In genomic region chr11:61004841-61005240, GRCh38 we compare ENCODE assay signal across 9 cellular contexts. TPM values are rescaled to one million over a fixed set of nuclear protein-coding genes. Genes with fewer than 3 reads are reported as not detected.
DNase-seq lines count a peak whose midpoint lies in the region; ATAC-seq, FAIRE-seq and TF ChIP-seq lines count a peak whose summit lies in the region.
"Had no signal": no experiment of that assay in that cellular context is flagged by ENCODE, and none has a peak within 500 bp of the region (broad histone marks: within the 10 kb centered on the region; RNA-seq: fewer than 3 reads in every experiment).

No MANE protein-coding gene starts in this region.

- H3K4me3 ChIP-seq in BLaER1 treated with 17β-estradiol and CSF1 and Interleukin-3, amounts not matched to agents 10 nM and 100 nM: no peak overlapping the region
- no peak overlapping the region for H3K4me3 ChIP-seq in kidney (ENCODE audit: low read length in 2 of 2)

- H3K27ac Mint-ChIP-seq in activated CD4-positive, alpha-beta memory T cell treated with anti-CD3 and anti-CD28 coated beads, Interleukin-2, amount 10 ng/mL, durations not matched to agents 7 days and 5 days: peak overlapping the region; percentile 83

- peaks cover 81% of the 10 kb centered on the region for H3K4me1 Mint-ChIP-seq in activated CD4-positive, alpha-beta memory T cell treated with anti-CD3 and anti-CD28 coated beads, Interleukin-2, amount 10 ng/mL, durations not matched to agents 7 days and 5 days

- H3K27ac ChIP-seq in BLaER1 treated with 17β-estradiol and CSF1 and Interleukin-3, amounts not matched to agents 10 nM and 100 nM: peak overlapping the region in 4 of 11 experiments; percentile 5 to 37 (median 32); a peak in 5 of 22 replicates
- H3K27ac ChIP-seq in kidney (ENCODE audit: low read depth in 2 of 2, low read length in 2 of 2): no peak overlapping the region

- H3K4me3 Mint-ChIP-seq in activated CD4-positive, alpha-beta memory T cell treated with anti-CD3 and anti-CD28 coated beads, Interleukin-2, amount 10 ng/mL, durations not matched to agents 7 days and 5 days: peak overlapping the region; percentile 53

- peak overlapping the region in 1 of 11 experiments; percentile 26; a peak in 1 of 22 replicates for H3K9ac ChIP-seq in BLaER1 treated with 17β-estradiol and CSF1 and Interleukin-3, amounts not matched to agents 10 nM and 100 nM
- no peak overlapping the region for H3K9ac ChIP-seq in kidney (ENCODE audit: low read length in 2 of 2)

- H3K9me3 Mint-ChIP-seq in activated CD4-positive, alpha-beta memory T cell treated with anti-CD3 and anti-CD28 coated beads, Interleukin-2, amount 10 ng/mL, durations not matched to agents 7 days and 5 days: no peaks in the 10 kb centered on the region

- peak overlapping the region; percentile 63 to 84 (median 77) for H3K4me2 ChIP-seq in BLaER1 treated with 17β-estradiol and CSF1 and Interleukin-3, amounts not matched to agents 10 nM and 100 nM

- H3K36me3 ChIP-seq in BLaER1 treated with 17β-estradiol and CSF1 and Interleukin-3, amounts not matched to agents 10 nM and 100 nM: no peaks in the 10 kb centered on the region
- no peaks in the 10 kb centered on the region for H3K36me3 ChIP-seq in kidney (ENCODE audit: control insufficient read depth in 1 of 2, insufficient read depth in 2 of 2, low read length in 2 of 2)

- FAIRE-seq in GM12891 (lab: Jason Lieb, UNC) (peak; percentile 86), kidney (lab: Jason Lieb, UNC) (no peak)

- H3K27me3 ChIP-seq in BLaER1 treated with 17β-estradiol and CSF1 and Interleukin-3, amounts not matched to agents 10 nM and 100 nM: peaks cover 28 to 36% (median 32%) of the 10 kb centered on the region in 11 experiments

- TF ChIP-seq POLR2A in GM12891 (IDR thresholded peaks at IDR 0.05; ENCODE audit: low read depth, low read length) (no peak), GM18505 (IDR thresholded peaks at IDR 0.05; ENCODE audit: borderline replicate concordance, extremely low read depth, insufficient read depth, insufficient read length) (no peak)

- peaks cover 68% of the 10 kb centered on the region for H3K36me3 Mint-ChIP-seq in activated CD4-positive, alpha-beta memory T cell treated with anti-CD3 and anti-CD28 coated beads, Interleukin-2, amount 10 ng/mL, durations not matched to agents 7 days and 5 days (ENCODE audit: low read depth)

- peaks cover 27 to 52% (median 37%) of the 10 kb centered on the region in 10 experiments for H3K4me1 ChIP-seq in BLaER1 treated with 17β-estradiol and CSF1 and Interleukin-3, amounts not matched to agents 10 nM and 100 nM
- H3K4me1 ChIP-seq in kidney (ENCODE audit: control insufficient read depth in 1 of 2, insufficient read depth in 1 of 2, low read depth in 1 of 2, low read length in 2 of 2): peaks cover 0 to 7% of the 10 kb centered on the region in 2 donors

- CTCF ChIA-PET in activated CD4-positive, alpha-beta memory T cell treated with anti-CD3 and anti-CD28 coated beads, Interleukin-2, amount 10 ng/mL, durations not matched to agents 7 days and 5 days (lab: Charles Lee): interaction anchor here (1.0 to 2.0 kb wide), 4 partner anchors 10 to 76 kb away, joined by 3 to 5 read pairs (median 4); no protein-coding TSS in a partner anchor

- no peaks in the 10 kb centered on the region for H3K9me3 ChIP-seq in BLaER1 treated with 17β-estradiol and CSF1 and Interleukin-3, amounts not matched to agents 10 nM and 100 nM (replicated peaks in 1 of 11)
- H3K9me3 ChIP-seq in kidney (ENCODE audit: control insufficient read depth in 1 of 2, low read length in 2 of 2): no peaks in the 10 kb centered on the region

- POLR2A ChIA-PET in activated CD4-positive, alpha-beta memory T cell treated with anti-CD3 and anti-CD28 coated beads, Interleukin-2, amount 10 ng/mL, durations not matched to agents 7 days and 5 days (lab: Charles Lee): interaction anchor here (0.7 to 5.2 kb wide), 21 partner anchors 9 to 124 kb away, joined by 3 to 35 read pairs (median 5); no protein-coding TSS in a partner anchor

- ATAC-seq in GM19452 (IDR thresholded peaks at IDR 0.05; ENCODE audit: unreplicated experiment): no peak
- ATAC-seq in GM18505 (IDR thresholded peaks at IDR 0.05; ENCODE audit: unreplicated experiment): no peak

- no peak for TF ChIP-seq CTCF in kidney (IDR thresholded peaks at IDR 0.05; ENCODE audit: borderline replicate concordance, extremely low read depth, insufficient read depth)

- H3K27me3 Mint-ChIP-seq in activated CD4-positive, alpha-beta memory T cell treated with anti-CD3 and anti-CD28 coated beads, Interleukin-2, amount 10 ng/mL, durations not matched to agents 7 days and 5 days: no peaks in the 10 kb centered on the region

- intact Hi-C loops in kidney (cut with DNase I): no loop called here

- DNase-seq in GM12891 (ENCODE audit: insufficient read length, low spot score): no peak
- DNase-seq in activated CD4-positive, alpha-beta memory T cell treated with anti-CD3 and anti-CD28 coated beads, Interleukin-2, amount 10 ng/mL, durations not matched to agents 7 days and 5 days: peak; percentile 48
- DNase-seq in kidney: peak; percentile 22
- DNase-seq in ureter (ENCODE audit: low spot score): no peak
- no peak for DNase-seq in CD1c-positive myeloid dendritic cell (ENCODE audit: extremely low spot score)
- DNase-seq: NCI-H226 had no signal

- H4K20me1 ChIP-seq in BLaER1 treated with 17β-estradiol and CSF1 and Interleukin-3, amounts not matched to agents 10 nM and 100 nM: no peaks in the 10 kb centered on the region

TF ChIP-seq in GM12891, 5 proteins besides CTCF, POLR2A, EP300 and RAD21:
- no peak for TF ChIP-seq TAF1 (IDR thresholded peaks at IDR 0.05; ENCODE audit: low read depth, low read length)
- TF ChIP-seq POLR2AphosphoS5 (IDR thresholded peaks at IDR 0.05; ENCODE audit: low read depth, low read length): no peak
- no peak for TF ChIP-seq PAX5 (IDR thresholded peaks at IDR 0.05; ENCODE audit: insufficient read depth, low read length, severe bottlenecking)

RNA-seq across cellular contexts. Expression of gene CD6, which starts 33.4 kb away (rescaled TPM):
- polyA plus RNA-seq in GM12891 (2012; ENCODE audit: low read depth, missing spikeins): 5.0 TPM
- total RNA-seq in activated CD4-positive, alpha-beta memory T cell treated with anti-CD3 and anti-CD28 coated beads, Interleukin-2, amount 10 ng/mL, durations not matched to agents 7 days and 5 days: 100 to 1,000 TPM; 293 to 299 TPM
- total RNA-seq in kidney (6.7 TPM), ureter (4.2 TPM)
- polyA plus RNA-seq in kidney (ENCODE audit: insufficient read depth, low read depth, low replicate concordance): 0.24 TPM

RNA-seq across cellular contexts. Expression of gene SLC15A3, which starts 52.9 kb away (rescaled TPM):
- polyA plus RNA-seq in GM12891 (2012; ENCODE audit: low read depth, missing spikeins): 73.0 TPM
- total RNA-seq in activated CD4-positive, alpha-beta memory T cell treated with anti-CD3 and anti-CD28 coated beads, Interleukin-2, amount 10 ng/mL, durations not matched to agents 7 days and 5 days: 1 to 10 TPM in 1 of 2 experiments, under 1 TPM in 1; 0.28 to 1.0 TPM
- 27.0 TPM for total RNA-seq in kidney
- polyA plus RNA-seq in kidney (ENCODE audit: insufficient read depth, low read depth, low replicate concordance): 26.6 TPM
- 32.3 TPM for total RNA-seq in ureter

Comparison
In these comparisons a context has a peak if more than half of its experiments do, and no peak if none do; other contexts are left out.
1. DNase-seq: peak in activated CD4-positive, alpha-beta memory T cell treated with anti-CD3 and anti-CD28 coated beads, Interleukin-2, amount 10 ng/mL, durations not matched to agents 7 days and 5 days (single experiment) and kidney (single experiment); none in GM12891 (single experiment), ureter (single experiment) and CD1c-positive myeloid dendritic cell (single experiment).
2. RNA of gene CD6, which starts 33.4 kb away (total RNA-seq): 293 to 299 TPM in activated CD4-positive, alpha-beta memory T cell treated with anti-CD3 and anti-CD28 coated beads, Interleukin-2, amount 10 ng/mL, durations not matched to agents 7 days and 5 days; 6.7 TPM in kidney (single experiment) and 4.2 TPM in ureter (single experiment); every median in the first group is over 10 times any median in the second.
3. RNA of gene SLC15A3, which starts 52.9 kb away (total RNA-seq): 32.3 TPM in ureter (single experiment) and 27.0 TPM in kidney (single experiment); 0.28 to 1.0 TPM in activated CD4-positive, alpha-beta memory T cell treated with anti-CD3 and anti-CD28 coated beads, Interleukin-2, amount 10 ng/mL, durations not matched to agents 7 days and 5 days; every median in the first group is over 10 times any median in the second.